In the genomic region with DNA sequence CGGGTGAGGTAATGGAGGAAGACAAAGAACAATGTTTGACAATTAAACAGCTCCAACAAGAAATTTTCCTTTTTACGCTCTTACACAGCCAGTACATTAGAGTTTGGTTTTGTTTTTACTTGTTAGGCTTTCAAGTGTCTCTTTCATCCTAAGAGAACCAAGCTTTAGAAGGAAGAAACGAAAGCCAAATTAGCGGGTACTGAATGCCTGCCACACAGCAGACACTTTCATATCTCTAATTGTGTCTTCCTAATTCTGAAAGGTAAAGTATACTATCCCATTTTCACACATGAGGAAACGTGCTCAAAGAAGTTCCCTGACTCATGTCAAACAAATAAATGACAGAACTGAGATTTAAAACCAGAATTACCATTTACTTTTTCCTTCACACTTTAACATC, we compare ENCODE assay signal across 1 cellular context.
TF ChIP-seq lines count a peak whose summit lies in the region.

No MANE protein-coding gene starts in this region.

TF ChIP-seq in GM12878, 131 proteins besides CTCF, POLR2A, EP300 and RAD21 (continued from another document):
- TF ChIP-seq, protein P1, sequence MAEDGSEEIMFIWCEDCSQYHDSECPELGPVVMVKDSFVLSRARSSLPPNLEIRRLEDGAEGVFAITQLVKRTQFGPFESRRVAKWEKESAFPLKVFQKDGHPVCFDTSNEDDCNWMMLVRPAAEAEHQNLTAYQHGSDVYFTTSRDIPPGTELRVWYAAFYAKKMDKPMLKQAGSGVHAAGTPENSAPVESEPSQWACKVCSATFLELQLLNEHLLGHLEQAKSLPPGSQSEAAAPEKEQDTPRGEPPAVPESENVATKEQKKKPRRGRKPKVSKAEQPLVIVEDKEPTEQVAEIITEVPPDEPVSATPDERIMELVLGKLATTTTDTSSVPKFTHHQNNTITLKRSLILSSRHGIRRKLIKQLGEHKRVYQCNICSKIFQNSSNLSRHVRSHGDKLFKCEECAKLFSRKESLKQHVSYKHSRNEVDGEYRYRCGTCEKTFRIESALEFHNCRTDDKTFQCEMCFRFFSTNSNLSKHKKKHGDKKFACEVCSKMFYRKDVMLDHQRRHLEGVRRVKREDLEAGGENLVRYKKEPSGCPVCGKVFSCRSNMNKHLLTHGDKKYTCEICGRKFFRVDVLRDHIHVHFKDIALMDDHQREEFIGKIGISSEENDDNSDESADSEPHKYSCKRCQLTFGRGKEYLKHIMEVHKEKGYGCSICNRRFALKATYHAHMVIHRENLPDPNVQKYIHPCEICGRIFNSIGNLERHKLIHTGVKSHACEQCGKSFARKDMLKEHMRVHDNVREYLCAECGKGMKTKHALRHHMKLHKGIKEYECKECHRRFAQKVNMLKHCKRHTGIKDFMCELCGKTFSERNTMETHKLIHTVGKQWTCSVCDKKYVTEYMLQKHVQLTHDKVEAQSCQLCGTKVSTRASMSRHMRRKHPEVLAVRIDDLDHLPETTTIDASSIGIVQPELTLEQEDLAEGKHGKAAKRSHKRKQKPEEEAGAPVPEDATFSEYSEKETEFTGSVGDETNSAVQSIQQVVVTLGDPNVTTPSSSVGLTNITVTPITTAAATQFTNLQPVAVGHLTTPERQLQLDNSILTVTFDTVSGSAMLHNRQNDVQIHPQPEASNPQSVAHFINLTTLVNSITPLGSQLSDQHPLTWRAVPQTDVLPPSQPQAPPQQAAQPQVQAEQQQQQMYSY (CRISPR knock-in tag; IDR thresholded peaks at IDR 0.05), result no peak
- TF ChIP-seq CBX3 (IDR thresholded peaks at IDR 0.05; ENCODE audit: borderline replicate concordance, low read depth), result no peak
- no peak for TF ChIP-seq SMARCA5 (IDR thresholded peaks at IDR 0.05)
- TF ChIP-seq CREB1 (IDR thresholded peaks at IDR 0.05; ENCODE audit: low read depth), result no peak
- TF ChIP-seq YY1 (IDR thresholded peaks at IDR 0.05; ENCODE audit: low read depth, low read length), result no peak
- no peak for TF ChIP-seq ESRRA (IDR thresholded peaks at IDR 0.05; ENCODE audit: low read length)
- no peak for TF ChIP-seq STAT1 (conservative IDR thresholded peaks at IDR 0.05)
- TF ChIP-seq NFXL1 (IDR thresholded peaks at IDR 0.05; ENCODE audit: borderline replicate concordance), result no peak
- no peak for TF ChIP-seq KAT2A (conservative IDR thresholded peaks at IDR 0.05; ENCODE audit: control insufficient read depth, low read depth, low read length)
- no peak for TF ChIP-seq RELA (IDR thresholded peaks at IDR 0.05; ENCODE audit: borderline replicate concordance, partially characterized antibody)
- TF ChIP-seq, protein P2, sequence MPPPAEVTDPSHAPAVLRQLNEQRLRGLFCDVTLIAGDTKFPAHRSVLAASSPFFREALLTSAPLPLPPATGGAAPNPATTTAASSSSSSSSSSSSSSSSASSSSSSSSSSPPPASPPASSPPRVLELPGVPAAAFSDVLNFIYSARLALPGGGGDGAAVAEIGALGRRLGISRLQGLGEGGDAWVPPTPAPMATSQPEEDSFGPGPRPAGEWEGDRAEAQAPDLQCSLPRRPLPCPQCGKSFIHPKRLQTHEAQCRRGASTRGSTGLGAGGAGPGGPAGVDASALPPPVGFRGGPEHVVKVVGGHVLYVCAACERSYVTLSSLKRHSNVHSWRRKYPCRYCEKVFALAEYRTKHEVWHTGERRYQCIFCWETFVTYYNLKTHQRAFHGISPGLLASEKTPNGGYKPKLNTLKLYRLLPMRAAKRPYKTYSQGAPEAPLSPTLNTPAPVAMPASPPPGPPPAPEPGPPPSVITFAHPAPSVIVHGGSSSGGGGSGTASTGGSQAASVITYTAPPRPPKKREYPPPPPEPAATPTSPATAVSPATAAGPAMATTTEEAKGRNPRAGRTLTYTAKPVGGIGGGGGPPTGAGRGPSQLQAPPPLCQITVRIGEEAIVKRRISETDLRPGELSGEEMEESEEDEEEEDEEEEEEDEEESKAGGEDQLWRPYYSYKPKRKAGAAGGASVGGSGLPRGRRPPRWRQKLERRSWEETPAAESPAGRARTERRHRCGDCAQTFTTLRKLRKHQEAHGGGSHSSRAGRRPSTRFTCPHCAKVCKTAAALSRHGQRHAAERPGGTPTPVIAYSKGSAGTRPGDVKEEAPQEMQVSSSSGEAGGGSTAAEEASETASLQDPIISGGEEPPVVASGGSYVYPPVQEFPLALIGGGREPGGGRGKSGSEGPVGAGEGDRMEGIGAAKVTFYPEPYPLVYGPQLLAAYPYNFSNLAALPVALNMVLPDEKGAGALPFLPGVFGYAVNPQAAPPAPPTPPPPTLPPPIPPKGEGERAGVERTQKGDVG (CRISPR knock-in tag; IDR thresholded peaks at IDR 0.05), result no peak
- TF ChIP-seq TCF7 (IDR thresholded peaks at IDR 0.05; ENCODE audit: borderline replicate concordance), result peak; percentile 77
- TF ChIP-seq, protein P3, sequence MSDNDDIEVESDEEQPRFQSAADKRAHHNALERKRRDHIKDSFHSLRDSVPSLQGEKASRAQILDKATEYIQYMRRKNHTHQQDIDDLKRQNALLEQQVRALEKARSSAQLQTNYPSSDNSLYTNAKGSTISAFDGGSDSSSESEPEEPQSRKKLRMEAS (IDR thresholded peaks at IDR 0.05; ENCODE audit: low read depth, low read length), result no peak
- TF ChIP-seq IKZF2 (IDR thresholded peaks at IDR 0.05), result peak; percentile 95 to 96
- peak; percentile 71 for TF ChIP-seq NFIC (IDR thresholded peaks at IDR 0.05; ENCODE audit: low read depth, low read length)
- TF ChIP-seq, protein P4, sequence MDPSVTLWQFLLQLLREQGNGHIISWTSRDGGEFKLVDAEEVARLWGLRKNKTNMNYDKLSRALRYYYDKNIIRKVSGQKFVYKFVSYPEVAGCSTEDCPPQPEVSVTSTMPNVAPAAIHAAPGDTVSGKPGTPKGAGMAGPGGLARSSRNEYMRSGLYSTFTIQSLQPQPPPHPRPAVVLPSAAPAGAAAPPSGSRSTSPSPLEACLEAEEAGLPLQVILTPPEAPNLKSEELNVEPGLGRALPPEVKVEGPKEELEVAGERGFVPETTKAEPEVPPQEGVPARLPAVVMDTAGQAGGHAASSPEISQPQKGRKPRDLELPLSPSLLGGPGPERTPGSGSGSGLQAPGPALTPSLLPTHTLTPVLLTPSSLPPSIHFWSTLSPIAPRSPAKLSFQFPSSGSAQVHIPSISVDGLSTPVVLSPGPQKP (IDR thresholded peaks at IDR 0.05; ENCODE audit: low read depth, low read length), result no peak
